ENCODE assay signal across 32 cellular contexts in the genomic region with DNA sequence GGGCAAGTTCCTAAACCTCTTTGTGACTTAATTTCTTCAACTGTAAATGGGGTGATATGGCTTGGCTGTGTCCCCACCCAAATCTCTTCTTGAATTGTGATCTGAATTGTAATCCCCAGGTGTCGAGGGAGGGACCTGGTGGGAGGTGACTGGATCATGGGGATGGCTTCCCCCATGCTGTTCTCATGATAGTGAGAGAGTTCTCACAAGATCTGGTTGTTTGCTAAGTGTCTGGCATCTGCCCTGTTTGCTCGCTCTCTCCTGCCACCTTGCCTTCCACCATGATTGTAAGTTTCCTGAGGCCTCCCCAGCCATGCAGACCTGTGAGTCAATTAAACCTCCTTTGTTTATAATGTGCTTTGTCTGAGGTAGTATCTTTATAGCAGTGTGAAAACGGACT.
"Had no signal": no experiment of that assay in that cellular context is flagged by ENCODE, and none has a peak within 500 bp of the region (broad histone marks: within the 10 kb centered on the region; RNA-seq: fewer than 3 reads in every experiment).

No MANE protein-coding gene starts in this region.

- H3K27me3 Mint-ChIP-seq: activated CD4-positive, alpha-beta T cell treated with anti-CD3 and anti-CD28 coated beads for 36 hours; activated CD4-positive, alpha-beta T cell treated with anti-CD3 and anti-CD28 coated beads, Interleukin-2, amount 10 ng/mL, durations not matched to agents 7 days and 5 days; dendritic cell treated with granulocyte-macrophage colony-stimulating factor and Interleukin-4, amounts not matched to agents 40 ng/mL and 50 ng/mL, for 4 days had no signal

- H3K27ac ChIP-seq: brain microvascular endothelial cell, coronary artery, dorsolateral prefrontal cortex, epithelial cell of prostate, esophagus squamous epithelium, gastroesophageal sphincter, heart right ventricle, WERI-Rb-1 had no signal

- H3K27ac Mint-ChIP-seq: activated B cell treated with CpG ODN at 0.5 μM for 24 hours; activated CD4-positive, alpha-beta memory T cell treated with anti-CD3 and anti-CD28 coated beads, Interleukin-2, amount 10 ng/mL, durations not matched to agents 7 days and 5 days; activated CD4-positive, alpha-beta T cell treated with anti-CD3 and anti-CD28 coated beads for 36 hours; activated CD4-positive, alpha-beta T cell treated with anti-CD3 and anti-CD28 coated beads, Interleukin-2, amount 10 ng/mL, durations not matched to agents 7 days and 5 days; activated naive CD8-positive, alpha-beta T cell; activated T-cell treated with anti-CD3 and anti-CD28 coated beads, Interleukin-2, amount 50 U/mL, for 24 hours; activated T-cell treated with anti-CD3 and anti-CD28 coated beads, Interleukin-2, amount 50 U/mL, for 72 hours; dendritic cell treated with granulocyte-macrophage colony-stimulating factor and Interleukin-4, amounts not matched to agents 40 ng/mL and 50 ng/mL, for 4 days; T-cell; T-helper 1 cell treated with Interleukin-12 subunit alpha and Interleukin-12 subunit beta and Interleukin-4 antibody, amounts not matched to agents 30 μg/mL and 1 μg/mL, for 36 hours; T-helper 2 cell treated with Interferon-gamma antibody and Interleukin-4, amounts not matched to agents 5 μg/mL and 100 μg/mL, for 36 hours had no signal

- H3K27me3 ChIP-seq: brain microvascular endothelial cell, esophagus squamous epithelium, gastroesophageal sphincter, heart right ventricle had no signal

- H3K9me3 ChIP-seq: esophagus squamous epithelium, gastroesophageal sphincter, heart right ventricle had no signal

- H3K36me3 Mint-ChIP-seq: activated naive CD8-positive, alpha-beta T cell; T-cell had no signal

- H3K4me1 ChIP-seq: esophagus squamous epithelium had no signal

- ATAC-seq: activated CD4-positive, alpha-beta T cell treated with anti-CD3 and anti-CD28 coated beads for 36 hours; activated CD4-positive, CD25-positive, alpha-beta regulatory T cell treated with anti-CD3 and anti-CD28 coated beads, Interleukin-2, amount 50 U/mL, for 24 hours; activated T-cell treated with anti-CD3 and anti-CD28 coated beads, Interleukin-2, amount 50 U/mL, for 72 hours; gastroesophageal sphincter; heart right ventricle; T-cell had no signal

- H3K4me3 Mint-ChIP-seq: activated B cell treated with CpG ODN at 0.5 μM for 24 hours; activated CD4-positive, alpha-beta memory T cell treated with anti-CD3 and anti-CD28 coated beads, Interleukin-2, amount 10 ng/mL, durations not matched to agents 7 days and 5 days; activated CD4-positive, alpha-beta T cell treated with anti-CD3 and anti-CD28 coated beads for 36 hours; activated CD4-positive, alpha-beta T cell treated with anti-CD3 and anti-CD28 coated beads, Interleukin-2, amount 10 ng/mL, durations not matched to agents 7 days and 5 days; activated naive CD8-positive, alpha-beta T cell; activated T-cell treated with anti-CD3 and anti-CD28 coated beads, Interleukin-2, amount 50 U/mL, for 24 hours; activated T-cell treated with anti-CD3 and anti-CD28 coated beads, Interleukin-2, amount 50 U/mL, for 72 hours; central memory CD8-positive, alpha-beta T cell; dendritic cell treated with granulocyte-macrophage colony-stimulating factor and Interleukin-4, amounts not matched to agents 40 ng/mL and 50 ng/mL, for 4 days; T-cell; T-helper 1 cell treated with Interleukin-12 subunit alpha and Interleukin-12 subunit beta and Interleukin-4 antibody, amounts not matched to agents 30 μg/mL and 1 μg/mL, for 36 hours; T-helper 2 cell treated with Interferon-gamma antibody and Interleukin-4, amounts not matched to agents 5 μg/mL and 100 μg/mL, for 36 hours had no signal

- H3K9me3 Mint-ChIP-seq: activated B cell treated with CpG ODN at 0.5 μM for 24 hours; activated CD4-positive, alpha-beta memory T cell treated with anti-CD3 and anti-CD28 coated beads, Interleukin-2, amount 10 ng/mL, durations not matched to agents 7 days and 5 days; activated CD4-positive, alpha-beta T cell treated with anti-CD3 and anti-CD28 coated beads, Interleukin-2, amount 10 ng/mL, durations not matched to agents 7 days and 5 days; activated T-cell treated with anti-CD3 and anti-CD28 coated beads, Interleukin-2, amount 50 U/mL, for 24 hours; activated T-cell treated with anti-CD3 and anti-CD28 coated beads, Interleukin-2, amount 50 U/mL, for 72 hours; central memory CD8-positive, alpha-beta T cell; dendritic cell treated with granulocyte-macrophage colony-stimulating factor and Interleukin-4, amounts not matched to agents 40 ng/mL and 50 ng/mL, for 4 days; T-cell; T-helper 1 cell treated with Interleukin-12 subunit alpha and Interleukin-12 subunit beta and Interleukin-4 antibody, amounts not matched to agents 30 μg/mL and 1 μg/mL, for 36 hours; T-helper 2 cell treated with Interferon-gamma antibody and Interleukin-4, amounts not matched to agents 5 μg/mL and 100 μg/mL, for 36 hours had no signal

- DNase-seq: activated B cell treated with CpG ODN at 0.5 μM for 24 hours; activated CD4-positive, alpha-beta memory T cell treated with anti-CD3 and anti-CD28 coated beads, Interleukin-2, amount 10 ng/mL, durations not matched to agents 7 days and 5 days; activated CD4-positive, alpha-beta T cell treated with anti-CD3 and anti-CD28 coated beads for 36 hours; activated CD4-positive, alpha-beta T cell treated with anti-CD3 and anti-CD28 coated beads, Interleukin-2, amount 10 ng/mL, durations not matched to agents 7 days and 5 days; activated CD4-positive, alpha-beta T cell treated with anti-CD3 and anti-CD28 coated beads, Interleukin-2, amount 50 U/mL, for 4 hours; activated CD8-positive, alpha-beta memory T cell treated with anti-CD3 and anti-CD28 coated beads, Interleukin-2, amount 50 U/mL, for 48 hours; activated gamma-delta T cell treated with Interleukin-2 at 50 U/mL for 16 hours; activated naive CD4-positive, alpha-beta T cell treated with anti-CD3 and anti-CD28 coated beads, Interleukin-2, amount 50 U/mL, for 16 hours; activated naive CD4-positive, alpha-beta T cell treated with Interleukin-2 at 50 U/mL for 16 hours; activated T-cell treated with anti-CD3 and anti-CD28 coated beads for 4 hours; activated T-cell treated with anti-CD3 and anti-CD28 coated beads, Interleukin-2, amount 50 U/mL, for 24 hours; activated T-cell treated with anti-CD3 and anti-CD28 coated beads, Interleukin-2, amount 50 U/mL, for 72 hours; amniotic stem cell; anterior cingulate cortex; brain microvascular endothelial cell; dorsolateral prefrontal cortex; effector memory CD4-positive, alpha-beta T cell; esophagus squamous epithelium; foreskin melanocyte; heart right ventricle; T-cell; T1000; WERI-Rb-1 had no signal

- H3K36me3 ChIP-seq: WERI-Rb-1 had no signal

- H3K4me1 Mint-ChIP-seq: activated B cell treated with CpG ODN at 0.5 μM for 24 hours; activated CD4-positive, alpha-beta memory T cell treated with anti-CD3 and anti-CD28 coated beads, Interleukin-2, amount 10 ng/mL, durations not matched to agents 7 days and 5 days; activated CD4-positive, alpha-beta T cell treated with anti-CD3 and anti-CD28 coated beads for 36 hours; activated CD4-positive, alpha-beta T cell treated with anti-CD3 and anti-CD28 coated beads, Interleukin-2, amount 10 ng/mL, durations not matched to agents 7 days and 5 days; central memory CD8-positive, alpha-beta T cell; T-cell had no signal

- H3K4me3 ChIP-seq: coronary artery, dorsolateral prefrontal cortex, esophagus squamous epithelium, gastroesophageal sphincter, heart right ventricle had no signal
